Comparison of ENCODE assay signal across 1 cellular context in the genomic region with DNA sequence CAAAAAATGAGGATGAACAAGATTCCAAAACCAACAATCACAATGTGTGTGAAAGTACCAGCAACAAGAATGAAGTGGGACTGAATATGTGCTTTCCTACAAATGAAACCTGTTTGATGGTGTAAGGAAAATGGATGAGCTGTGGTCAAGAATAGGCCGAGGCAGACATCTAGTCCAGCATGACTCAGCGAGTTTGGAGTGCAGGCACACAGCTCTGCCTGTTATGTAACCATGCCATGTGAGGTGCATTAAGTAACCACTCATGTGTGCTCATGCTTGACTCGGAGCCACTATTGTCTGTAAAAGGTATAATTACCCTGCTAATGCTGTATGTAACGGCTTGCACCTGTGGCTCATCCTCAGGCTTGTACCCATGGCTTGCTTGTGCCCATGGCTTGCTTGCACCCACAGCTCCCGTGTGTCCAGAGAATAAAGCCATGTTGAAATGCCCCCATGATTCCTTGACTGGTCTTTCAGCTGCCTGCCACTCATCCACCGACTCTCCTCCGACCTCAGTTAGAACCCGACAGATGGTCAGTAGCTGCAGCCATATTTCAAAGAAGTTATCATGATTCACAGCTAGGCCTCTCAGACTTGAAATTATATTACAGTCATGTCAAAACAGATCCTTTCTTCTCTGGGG.
TF ChIP-seq lines count a peak whose summit lies in the region.

No MANE protein-coding gene starts in this region.

TF ChIP-seq in HEK293, 187 proteins besides CTCF, POLR2A, EP300 and RAD21 (continued from another document):
- 0 out of 2 replicates have a peak, but pooled peaks have one; percentile 46 for TF ChIP-seq ZNF639 (tag by site-specific recombination; IDR thresholded peaks at IDR 0.05)
- TF ChIP-seq ZNF157 (tag by site-specific recombination; IDR thresholded peaks at IDR 0.05), result peak; percentile 51
- no peak for TF ChIP-seq ZNF16 (tag by site-specific recombination; IDR thresholded peaks at IDR 0.05; ENCODE audit: low read depth)
- TF ChIP-seq ZNF184 (tag by site-specific recombination; IDR thresholded peaks at IDR 0.05), result peak; percentile 78; the same call in 1 of the 2 replicates
- peak; percentile 35; the same call in 1 of the 2 replicates for TF ChIP-seq ZNF585B (tag by site-specific recombination; IDR thresholded peaks at IDR 0.05)
- TF ChIP-seq ZNF610 (tag by site-specific recombination; IDR thresholded peaks at IDR 0.05; ENCODE audit: borderline replicate concordance), result peak; percentile 85
